17 cellular contexts compared by ENCODE assay signal in genomic region chr7:101428093-101428866, GRCh38.
"Had no signal": no experiment of that assay in that cellular context is flagged by ENCODE, and none has a peak within 500 bp of the region (broad histone marks: within the 10 kb centered on the region; RNA-seq: fewer than 3 reads in every experiment).

No MANE protein-coding gene starts in this region.

- H3K27ac ChIP-seq: adrenal gland, gastrocnemius medialis, neutrophil, parathyroid adenoma had no signal

- H3K27ac Mint-ChIP-seq: activated T-cell treated with anti-CD3 and anti-CD28 coated beads, Interleukin-2, amount 50 U/mL, for 72 hours; naive thymus-derived CD4-positive, alpha-beta T cell had no signal

- H3K4me1 ChIP-seq: adrenal gland, gastrocnemius medialis, parathyroid adenoma had no signal

- H3K9me3 Mint-ChIP-seq: activated T-cell treated with anti-CD3 and anti-CD28 coated beads, Interleukin-2, amount 50 U/mL, for 72 hours had no signal

- DNase-seq: activated CD4-positive, alpha-beta T cell treated with anti-CD3 and anti-CD28 coated beads, Interleukin-2, amount 50 U/mL, for 4 hours; activated effector memory CD4-positive, alpha-beta T cell treated with anti-CD3 and anti-CD28 coated beads, Interleukin-2, amount 50 U/mL, for 16 hours; activated naive CD4-positive, alpha-beta T cell treated with anti-CD3 and anti-CD28 coated beads, Interleukin-2, amount 50 U/mL, for 16 hours; activated T-cell treated with anti-CD3 and anti-CD28 coated beads, Interleukin-2, amount 50 U/mL, for 72 hours; adrenal gland; cerebellar nuclear complex; cortex of kidney; gastrocnemius medialis; head of caudate nucleus; left ventricle myocardium superior; mucosa of descending colon; naive thymus-derived CD4-positive, alpha-beta T cell; stimulated activated CD4-positive, alpha-beta T cell treated with anti-CD3 and anti-CD28 coated beads, Interleukin-4, amount 100 ng/mL, for 1 hour had no signal

- H3K4me3 ChIP-seq: adrenal gland, gastrocnemius medialis, mucosa of descending colon, smooth muscle cell had no signal

- H3K4me2 ChIP-seq: smooth muscle cell had no signal

- H3K36me3 ChIP-seq: adrenal gland, gastrocnemius medialis, neutrophil had no signal

- H3K27me3 ChIP-seq: adrenal gland had no signal

- H3K4me3 Mint-ChIP-seq: activated T-cell treated with anti-CD3 and anti-CD28 coated beads, Interleukin-2, amount 50 U/mL, for 72 hours; naive thymus-derived CD4-positive, alpha-beta T cell had no signal

- H3K9me3 ChIP-seq: adrenal gland, gastrocnemius medialis, mucosa of descending colon, neutrophil had no signal

- H3K9ac ChIP-seq: parathyroid adenoma had no signal

- ATAC-seq: activated T-cell treated with anti-CD3 and anti-CD28 coated beads, Interleukin-2, amount 50 U/mL, for 72 hours; gastrocnemius medialis; left ventricle myocardium superior; mucosa of descending colon; naive thymus-derived CD4-positive, alpha-beta T cell; sciatic nerve had no signal

- H3K36me3 Mint-ChIP-seq: naive thymus-derived CD4-positive, alpha-beta T cell had no signal
